1 cellular context compared by ENCODE assay signal in the genomic region with DNA sequence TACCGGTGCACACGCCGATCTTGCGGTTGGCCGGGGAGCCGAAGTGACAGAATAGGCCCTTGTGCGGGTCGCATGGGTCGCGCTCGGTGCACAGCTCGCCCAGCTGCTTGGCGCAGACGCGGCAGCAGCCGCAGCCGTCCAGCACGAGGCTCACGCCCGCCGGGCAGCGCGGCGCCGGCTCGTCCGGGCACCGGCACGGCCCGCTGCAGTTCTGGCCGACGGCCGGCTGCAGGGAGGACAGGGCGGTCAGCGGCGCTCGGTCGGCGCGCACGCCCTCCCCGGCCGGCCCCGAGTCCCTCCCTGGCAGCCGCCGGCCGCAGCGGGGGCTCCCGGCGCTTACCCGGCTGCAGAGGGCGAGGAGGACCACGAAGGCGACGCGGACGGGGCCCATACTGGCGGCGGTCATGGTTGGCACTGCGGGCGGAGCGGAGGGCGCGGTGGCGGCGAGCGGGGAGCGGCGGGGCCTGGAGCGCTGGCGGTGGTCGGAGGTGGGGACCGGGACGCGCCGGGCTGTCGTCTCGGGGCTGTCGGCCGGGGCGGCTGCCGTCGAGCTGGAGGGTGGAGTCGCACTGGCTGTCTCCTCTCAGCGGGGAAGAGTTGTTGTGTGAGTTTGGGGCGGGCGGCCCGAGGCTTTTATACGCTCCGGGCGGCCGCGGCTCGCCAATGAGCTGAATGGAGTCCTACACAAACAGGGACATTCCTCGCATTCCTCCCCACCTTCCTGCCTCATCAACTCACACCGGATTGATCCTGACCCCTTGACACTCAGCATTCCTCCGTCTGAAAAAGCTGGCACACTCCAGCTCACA.
TF ChIP-seq lines count a peak whose summit lies in the region.

A gene with protein sequence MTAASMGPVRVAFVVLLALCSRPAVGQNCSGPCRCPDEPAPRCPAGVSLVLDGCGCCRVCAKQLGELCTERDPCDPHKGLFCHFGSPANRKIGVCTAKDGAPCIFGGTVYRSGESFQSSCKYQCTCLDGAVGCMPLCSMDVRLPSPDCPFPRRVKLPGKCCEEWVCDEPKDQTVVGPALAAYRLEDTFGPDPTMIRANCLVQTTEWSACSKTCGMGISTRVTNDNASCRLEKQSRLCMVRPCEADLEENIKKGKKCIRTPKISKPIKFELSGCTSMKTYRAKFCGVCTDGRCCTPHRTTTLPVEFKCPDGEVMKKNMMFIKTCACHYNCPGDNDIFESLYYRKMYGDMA (minus strand): TSS at position 606 of the 809 bp plus-strand sequence. CDS start 200 bp downstream, at position 406.

TF ChIP-seq in HepG2, 621 proteins besides CTCF, POLR2A, EP300 and RAD21 (continued from another document and continues in another):
- TF ChIP-seq, protein P1, sequence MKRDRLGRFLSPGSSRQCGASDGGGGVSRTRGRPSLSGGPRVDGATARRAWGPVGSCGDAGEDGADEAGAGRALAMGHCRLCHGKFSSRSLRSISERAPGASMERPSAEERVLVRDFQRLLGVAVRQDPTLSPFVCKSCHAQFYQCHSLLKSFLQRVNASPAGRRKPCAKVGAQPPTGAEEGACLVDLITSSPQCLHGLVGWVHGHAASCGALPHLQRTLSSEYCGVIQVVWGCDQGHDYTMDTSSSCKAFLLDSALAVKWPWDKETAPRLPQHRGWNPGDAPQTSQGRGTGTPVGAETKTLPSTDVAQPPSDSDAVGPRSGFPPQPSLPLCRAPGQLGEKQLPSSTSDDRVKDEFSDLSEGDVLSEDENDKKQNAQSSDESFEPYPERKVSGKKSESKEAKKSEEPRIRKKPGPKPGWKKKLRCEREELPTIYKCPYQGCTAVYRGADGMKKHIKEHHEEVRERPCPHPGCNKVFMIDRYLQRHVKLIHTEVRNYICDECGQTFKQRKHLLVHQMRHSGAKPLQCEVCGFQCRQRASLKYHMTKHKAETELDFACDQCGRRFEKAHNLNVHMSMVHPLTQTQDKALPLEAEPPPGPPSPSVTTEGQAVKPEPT (CRISPR knock-in tag; IDR thresholded peaks at IDR 0.05; ENCODE audit: low read depth), result peak; percentile 74; the same call in 1 of the 2 replicates
- TF ChIP-seq SRSF1 (optimal IDR thresholded peaks at IDR 0.05; ENCODE audit: low read depth, low read length) (no peak), PITX1 (CRISPR knock-in tag; IDR thresholded peaks at IDR 0.05) (peak; percentile 96), MYC (CRISPR knock-in tag; IDR thresholded peaks at IDR 0.05; ENCODE audit: borderline replicate concordance) (peak; percentile 68), ZNF678 (CRISPR knock-in tag; IDR thresholded peaks at IDR 0.05) (peak; percentile 29; the same call in 1 of the 2 replicates), NFYC (CRISPR knock-in tag; IDR thresholded peaks at IDR 0.05) (peak; percentile 70), TBP (CRISPR knock-in tag; IDR thresholded peaks at IDR 0.05) (peak; percentile 95; the same call in 1 of the 2 replicates), LCORL (IDR thresholded peaks at IDR 0.05) (no peak), LCORL (CRISPR knock-in tag; IDR thresholded peaks at IDR 0.05) (peak; percentile 97), ZNF564 (CRISPR knock-in tag; IDR thresholded peaks at IDR 0.05) (peak; percentile 4; the same call in 1 of the 2 replicates), RAD51 (IDR thresholded peaks at IDR 0.05; ENCODE audit: borderline replicate concordance) (no peak), ZBTB8A (CRISPR knock-in tag; IDR thresholded peaks at IDR 0.05; ENCODE audit: borderline replicate concordance, low read depth) (no peak), FOXK1 (CRISPR knock-in tag; IDR thresholded peaks at IDR 0.05; ENCODE audit: borderline replicate concordance, low read depth) (peak; percentile 87; the same call in 1 of the 2 replicates), ZNF256 (CRISPR knock-in tag; conservative IDR thresholded peaks at IDR 0.05) (peak; percentile 94), PAF1 (CRISPR knock-in tag; IDR thresholded peaks at IDR 0.05) (peak; percentile 90; the same call in 1 of the 2 replicates), KDM3A (CRISPR knock-in tag; IDR thresholded peaks at IDR 0.05; ENCODE audit: low read depth) (peak; percentile 86), HDAC1 (CRISPR knock-in tag; IDR thresholded peaks at IDR 0.05) (peak; percentile 88), ZNF652 (CRISPR knock-in tag; IDR thresholded peaks at IDR 0.05; ENCODE audit: borderline replicate concordance, low read depth) (peak; percentile 15; the same call in 1 of the 2 replicates), KDM5B (CRISPR knock-in tag; IDR thresholded peaks at IDR 0.05; ENCODE audit: borderline replicate concordance) (no peak), ZFP41 (CRISPR knock-in tag; IDR thresholded peaks at IDR 0.05; ENCODE audit: borderline replicate concordance) (no peak), SMAD1 (CRISPR knock-in tag; IDR thresholded peaks at IDR 0.05; ENCODE audit: borderline replicate concordance, low read depth) (peak; percentile 63; the same call in 1 of the 2 replicates), NFKBIZ (CRISPR knock-in tag; IDR thresholded peaks at IDR 0.05) (peak; percentile 82; the same call in 1 of the 2 replicates), ELF1 (CRISPR knock-in tag; IDR thresholded peaks at IDR 0.05) (no peak), NR2C2 (CRISPR knock-in tag; IDR thresholded peaks at IDR 0.05; ENCODE audit: borderline replicate concordance) (peak; percentile 62; the same call in 1 of the 2 replicates), ZNF367 (CRISPR knock-in tag; IDR thresholded peaks at IDR 0.05; ENCODE audit: borderline replicate concordance) (peak; percentile 88; the same call in 1 of the 2 replicates), YEATS2 (CRISPR knock-in tag; IDR thresholded peaks at IDR 0.05; ENCODE audit: borderline replicate concordance) (peak; percentile 68; the same call in 1 of the 2 replicates), THAP11 (CRISPR knock-in tag; IDR thresholded peaks at IDR 0.05) (no peak; the same call in none of the 2 replicates), ZNF468 (CRISPR knock-in tag; IDR thresholded peaks at IDR 0.05) (peak; percentile 50; the same call in 1 of the 2 replicates), NFRKB (IDR thresholded peaks at IDR 0.05) (no peak), ZBTB38 (CRISPR knock-in tag; IDR thresholded peaks at IDR 0.05) (peak; percentile 96), ZNF3 (CRISPR knock-in tag; IDR thresholded peaks at IDR 0.05) (no peak), MED8 (CRISPR knock-in tag; IDR thresholded peaks at IDR 0.05; ENCODE audit: insufficient replicate concordance) (peak; percentile 91), ZNF709 (CRISPR knock-in tag; IDR thresholded peaks at IDR 0.05) (peak; percentile 96; the same call in 1 of the 2 replicates), ZNF543 (CRISPR knock-in tag; IDR thresholded peaks at IDR 0.05) (peak; percentile 83), GTF3A (CRISPR knock-in tag; conservative IDR thresholded peaks at IDR 0.05) (no peak; the same call in 1 of the 2 replicates), ZNF292 (CRISPR knock-in tag; IDR thresholded peaks at IDR 0.05; ENCODE audit: borderline replicate concordance, low read depth) (peak; percentile 91; the same call in 1 of the 2 replicates), ZNF501 (CRISPR knock-in tag; IDR thresholded peaks at IDR 0.05) (no peak; the same call in 1 of the 2 replicates), ZNF33B (CRISPR knock-in tag; IDR thresholded peaks at IDR 0.05) (no peak), GATA4 (IDR thresholded peaks at IDR 0.05; ENCODE audit: borderline replicate concordance, low read depth) (peak; percentile 95), ZNF274 (CRISPR knock-in tag; IDR thresholded peaks at IDR 0.05) (no peak), ZKSCAN8 (CRISPR knock-in tag; IDR thresholded peaks at IDR 0.05; ENCODE audit: borderline replicate concordance) (peak; percentile 11; the same call in 1 of the 2 replicates), HNF4G (IDR thresholded peaks at IDR 0.05; ENCODE audit: borderline replicate concordance, low read depth, low read length) (peak; percentile 73; the same call in 1 of the 2 replicates), HNF4G (CRISPR knock-in tag; IDR thresholded peaks at IDR 0.05; ENCODE audit: borderline replicate concordance, low read depth) (peak; percentile 68; the same call in 1 of the 2 replicates), HOXD1 (CRISPR knock-in tag; IDR thresholded peaks at IDR 0.05) (peak; percentile 94), HMGA1 (CRISPR knock-in tag; conservative IDR thresholded peaks at IDR 0.05) (no peak)
- TF ChIP-seq, protein P2, sequence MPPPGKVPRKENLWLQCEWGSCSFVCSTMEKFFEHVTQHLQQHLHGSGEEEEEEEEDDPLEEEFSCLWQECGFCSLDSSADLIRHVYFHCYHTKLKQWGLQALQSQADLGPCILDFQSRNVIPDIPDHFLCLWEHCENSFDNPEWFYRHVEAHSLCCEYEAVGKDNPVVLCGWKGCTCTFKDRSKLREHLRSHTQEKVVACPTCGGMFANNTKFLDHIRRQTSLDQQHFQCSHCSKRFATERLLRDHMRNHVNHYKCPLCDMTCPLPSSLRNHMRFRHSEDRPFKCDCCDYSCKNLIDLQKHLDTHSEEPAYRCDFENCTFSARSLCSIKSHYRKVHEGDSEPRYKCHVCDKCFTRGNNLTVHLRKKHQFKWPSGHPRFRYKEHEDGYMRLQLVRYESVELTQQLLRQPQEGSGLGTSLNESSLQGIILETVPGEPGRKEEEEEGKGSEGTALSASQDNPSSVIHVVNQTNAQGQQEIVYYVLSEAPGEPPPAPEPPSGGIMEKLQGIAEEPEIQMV (CRISPR knock-in tag; IDR thresholded peaks at IDR 0.05; ENCODE audit: low read depth), result peak; percentile 87
- TF ChIP-seq, protein P3, sequence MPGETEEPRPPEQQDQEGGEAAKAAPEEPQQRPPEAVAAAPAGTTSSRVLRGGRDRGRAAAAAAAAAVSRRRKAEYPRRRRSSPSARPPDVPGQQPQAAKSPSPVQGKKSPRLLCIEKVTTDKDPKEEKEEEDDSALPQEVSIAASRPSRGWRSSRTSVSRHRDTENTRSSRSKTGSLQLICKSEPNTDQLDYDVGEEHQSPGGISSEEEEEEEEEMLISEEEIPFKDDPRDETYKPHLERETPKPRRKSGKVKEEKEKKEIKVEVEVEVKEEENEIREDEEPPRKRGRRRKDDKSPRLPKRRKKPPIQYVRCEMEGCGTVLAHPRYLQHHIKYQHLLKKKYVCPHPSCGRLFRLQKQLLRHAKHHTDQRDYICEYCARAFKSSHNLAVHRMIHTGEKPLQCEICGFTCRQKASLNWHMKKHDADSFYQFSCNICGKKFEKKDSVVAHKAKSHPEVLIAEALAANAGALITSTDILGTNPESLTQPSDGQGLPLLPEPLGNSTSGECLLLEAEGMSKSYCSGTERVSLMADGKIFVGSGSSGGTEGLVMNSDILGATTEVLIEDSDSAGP (CRISPR knock-in tag; IDR thresholded peaks at IDR 0.05; ENCODE audit: borderline replicate concordance), result peak; percentile 44
- TF ChIP-seq, protein P4, sequence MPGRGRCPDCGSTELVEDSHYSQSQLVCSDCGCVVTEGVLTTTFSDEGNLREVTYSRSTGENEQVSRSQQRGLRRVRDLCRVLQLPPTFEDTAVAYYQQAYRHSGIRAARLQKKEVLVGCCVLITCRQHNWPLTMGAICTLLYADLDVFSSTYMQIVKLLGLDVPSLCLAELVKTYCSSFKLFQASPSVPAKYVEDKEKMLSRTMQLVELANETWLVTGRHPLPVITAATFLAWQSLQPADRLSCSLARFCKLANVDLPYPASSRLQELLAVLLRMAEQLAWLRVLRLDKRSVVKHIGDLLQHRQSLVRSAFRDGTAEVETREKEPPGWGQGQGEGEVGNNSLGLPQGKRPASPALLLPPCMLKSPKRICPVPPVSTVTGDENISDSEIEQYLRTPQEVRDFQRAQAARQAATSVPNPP (CRISPR knock-in tag; IDR thresholded peaks at IDR 0.05), result peak; percentile 46; the same call in 1 of the 2 replicates
- TF ChIP-seq, protein P5, sequence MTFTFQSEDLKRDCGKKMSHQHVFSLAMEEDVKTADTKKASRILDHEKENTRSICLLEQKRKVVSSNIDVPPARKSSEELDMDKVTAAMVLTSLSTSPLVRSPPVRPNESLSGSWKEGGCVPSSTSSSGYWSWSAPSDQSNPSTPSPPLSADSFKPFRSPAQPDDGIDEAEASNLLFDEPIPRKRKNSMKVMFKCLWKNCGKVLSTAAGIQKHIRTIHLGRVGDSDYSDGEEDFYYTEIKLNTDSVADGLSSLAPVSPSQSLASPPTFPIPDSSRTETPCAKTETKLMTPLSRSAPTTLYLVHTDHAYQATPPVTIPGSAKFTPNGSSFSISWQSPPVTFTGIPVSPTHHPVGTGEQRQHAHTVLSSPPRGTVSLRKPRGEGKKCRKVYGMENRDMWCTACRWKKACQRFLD (CRISPR knock-in tag; IDR thresholded peaks at IDR 0.05; ENCODE audit: borderline replicate concordance), result no peak
- TF ChIP-seq, protein P6, sequence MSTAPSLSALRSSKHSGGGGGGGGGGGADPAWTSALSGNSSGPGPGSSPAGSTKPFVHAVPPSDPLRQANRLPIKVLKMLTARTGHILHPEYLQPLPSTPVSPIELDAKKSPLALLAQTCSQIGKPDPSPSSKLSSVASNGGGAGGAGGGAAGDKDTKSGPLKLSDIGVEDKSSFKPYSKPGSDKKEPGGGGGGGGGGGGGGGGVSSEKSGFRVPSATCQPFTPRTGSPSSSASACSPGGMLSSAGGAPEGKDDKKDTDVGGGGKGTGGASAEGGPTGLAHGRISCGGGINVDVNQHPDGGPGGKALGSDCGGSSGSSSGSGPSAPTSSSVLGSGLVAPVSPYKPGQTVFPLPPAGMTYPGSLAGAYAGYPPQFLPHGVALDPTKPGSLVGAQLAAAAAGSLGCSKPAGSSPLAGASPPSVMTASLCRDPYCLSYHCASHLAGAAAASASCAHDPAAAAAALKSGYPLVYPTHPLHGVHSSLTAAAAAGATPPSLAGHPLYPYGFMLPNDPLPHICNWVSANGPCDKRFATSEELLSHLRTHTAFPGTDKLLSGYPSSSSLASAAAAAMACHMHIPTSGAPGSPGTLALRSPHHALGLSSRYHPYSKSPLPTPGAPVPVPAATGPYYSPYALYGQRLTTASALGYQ (CRISPR knock-in tag; IDR thresholded peaks at IDR 0.05), result peak; percentile 95
- TF ChIP-seq, protein P7, sequence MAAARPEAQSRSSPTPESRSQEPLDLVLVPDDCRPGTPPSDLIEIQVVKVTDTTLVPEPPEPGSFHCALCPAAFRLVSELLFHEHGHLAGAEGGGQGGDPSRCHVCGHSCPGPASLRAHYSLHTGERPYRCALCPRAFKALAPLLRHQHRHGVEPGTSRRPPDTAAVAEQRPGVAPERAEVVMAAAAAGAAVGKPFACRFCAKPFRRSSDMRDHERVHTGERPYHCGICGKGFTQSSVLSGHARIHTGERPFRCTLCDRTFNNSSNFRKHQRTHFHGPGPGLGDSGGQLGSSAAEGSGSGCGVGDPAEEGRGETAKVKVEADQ (CRISPR knock-in tag; IDR thresholded peaks at IDR 0.05; ENCODE audit: borderline replicate concordance), result 0 out of 2 replicates have a peak, but pooled peaks have one; percentile 39
- TF ChIP-seq, protein P8, sequence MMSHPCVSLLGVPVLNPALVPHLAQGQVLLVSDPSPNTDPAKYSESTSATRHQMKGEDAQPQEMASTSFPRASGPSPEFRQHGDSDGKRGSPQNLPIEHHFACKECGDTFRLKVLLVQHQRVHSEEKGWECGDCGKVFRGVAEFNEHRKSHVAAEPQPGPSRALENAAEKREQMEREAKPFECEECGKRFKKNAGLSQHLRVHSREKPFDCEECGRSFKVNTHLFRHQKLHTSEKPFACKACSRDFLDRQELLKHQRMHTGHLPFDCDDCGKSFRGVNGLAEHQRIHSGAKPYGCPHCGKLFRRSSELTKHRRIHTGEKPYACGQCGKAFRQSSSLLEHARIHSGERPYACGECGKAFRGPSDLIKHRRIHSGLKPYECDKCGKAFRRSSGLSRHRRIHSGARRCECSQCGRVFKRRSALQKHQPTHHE (CRISPR knock-in tag; IDR thresholded peaks at IDR 0.05; ENCODE audit: borderline replicate concordance), result peak; percentile 95
- TF ChIP-seq, protein P9, sequence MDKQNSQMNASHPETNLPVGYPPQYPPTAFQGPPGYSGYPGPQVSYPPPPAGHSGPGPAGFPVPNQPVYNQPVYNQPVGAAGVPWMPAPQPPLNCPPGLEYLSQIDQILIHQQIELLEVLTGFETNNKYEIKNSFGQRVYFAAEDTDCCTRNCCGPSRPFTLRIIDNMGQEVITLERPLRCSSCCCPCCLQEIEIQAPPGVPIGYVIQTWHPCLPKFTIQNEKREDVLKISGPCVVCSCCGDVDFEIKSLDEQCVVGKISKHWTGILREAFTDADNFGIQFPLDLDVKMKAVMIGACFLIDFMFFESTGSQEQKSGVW (CRISPR knock-in tag; IDR thresholded peaks at IDR 0.05; ENCODE audit: borderline replicate concordance), result no peak
